26 cellular contexts compared by ENCODE assay signal in the genomic region with DNA sequence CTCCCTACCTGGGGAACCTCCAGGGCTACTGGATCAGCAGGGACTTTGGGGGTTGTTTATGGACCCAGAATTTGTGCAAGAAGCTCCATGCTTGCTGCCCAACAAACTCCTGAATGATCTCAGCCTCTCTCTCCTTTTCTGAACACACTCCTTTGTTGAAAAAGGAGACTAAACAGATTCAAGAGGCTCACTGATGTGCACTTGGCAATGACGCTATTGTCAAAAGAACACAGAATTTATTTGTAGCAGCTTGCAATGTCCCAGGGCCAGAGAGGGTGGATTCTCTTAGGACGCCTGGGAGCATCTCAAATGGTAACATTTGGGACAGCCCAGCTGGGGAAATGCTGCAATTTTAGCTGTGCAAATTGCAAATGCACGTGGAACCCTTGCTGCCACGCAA.
"Had no signal": no experiment of that assay in that cellular context is flagged by ENCODE, and none has a peak within 500 bp of the region (broad histone marks: within the 10 kb centered on the region; RNA-seq: fewer than 3 reads in every experiment).

No MANE protein-coding gene starts in this region.

- H3K27me3 ChIP-seq: esophagus muscularis mucosa, neural progenitor cell, suprapubic skin, thyroid gland had no signal

- H3K36me3 ChIP-seq: heart left ventricle, left ventricle myocardium inferior, lower lobe of right lung, neural progenitor cell, stomach, suprapubic skin, thyroid gland had no signal

- H3K27ac Mint-ChIP-seq: natural killer cell treated with Interleukin-12 subunit alpha and Interleukin-12 subunit beta and Interleukin-15 and Interleukin-18, amount 100 ng/mL, for 72 hours; neural progenitor cell; type B pancreatic cell had no signal

- H3K4me1 Mint-ChIP-seq: central memory CD8-positive, alpha-beta T cell had no signal

- H3K36me3 Mint-ChIP-seq: natural killer cell treated with Interleukin-12 subunit alpha and Interleukin-12 subunit beta and Interleukin-15 and Interleukin-18, amount 100 ng/mL, for 72 hours; neural progenitor cell; type B pancreatic cell had no signal

- H3K9ac ChIP-seq: neural progenitor cell, parathyroid adenoma had no signal

- H3K27ac ChIP-seq: dorsolateral prefrontal cortex, epithelial cell of prostate, esophagus muscularis mucosa, left ventricle myocardium inferior, lower lobe of right lung, neural progenitor cell, parathyroid adenoma, psoas muscle, stomach, suprapubic skin, thyroid gland had no signal

- H3K4me3 Mint-ChIP-seq: central memory CD8-positive, alpha-beta T cell; natural killer cell treated with Interleukin-12 subunit alpha and Interleukin-12 subunit beta and Interleukin-15 and Interleukin-18, amount 100 ng/mL, for 72 hours; neural progenitor cell; type B pancreatic cell had no signal

- H3K4me3 ChIP-seq: dorsolateral prefrontal cortex, esophagus muscularis mucosa, heart left ventricle, left ventricle myocardium inferior, lower lobe of right lung, neural progenitor cell, psoas muscle, stomach, suprapubic skin, thyroid gland had no signal

- ATAC-seq: heart left ventricle; left cardiac atrium; lower lobe of right lung; natural killer cell treated with Interleukin-12 subunit alpha and Interleukin-12 subunit beta and Interleukin-15 and Interleukin-18, amount 100 ng/mL, for 72 hours; psoas muscle had no signal

- H3K4me1 ChIP-seq: left ventricle myocardium inferior, lower lobe of right lung, parathyroid adenoma, psoas muscle, suprapubic skin had no signal

- H3K9me3 Mint-ChIP-seq: natural killer cell treated with Interleukin-12 subunit alpha and Interleukin-12 subunit beta and Interleukin-15 and Interleukin-18, amount 100 ng/mL, for 72 hours; neural progenitor cell had no signal

- H3K9me3 ChIP-seq: esophagus muscularis mucosa, lower lobe of right lung, psoas muscle, suprapubic skin, thyroid gland had no signal

- DNase-seq: cortex of kidney; dorsolateral prefrontal cortex; effector memory CD4-positive, alpha-beta T cell; foreskin fibroblast; heart left ventricle; hippocampal formation; left cardiac atrium; left ventricle myocardium inferior; lower lobe of right lung; mesenchymal stem cell; midbrain; nucleus accumbens; psoas muscle; small intestine; stimulated activated CD4-positive, alpha-beta T cell treated with anti-CD3 and anti-CD28 coated beads, Interleukin-12 subunit alpha, Interleukin-12 subunit beta, amount 100 ng/mL, for 4 hours; stimulated activated naive CD4-positive, alpha-beta T cell; stomach; thyroid gland had no signal
